Comparison of ENCODE assay signal across 15 cellular contexts in the genomic region with DNA sequence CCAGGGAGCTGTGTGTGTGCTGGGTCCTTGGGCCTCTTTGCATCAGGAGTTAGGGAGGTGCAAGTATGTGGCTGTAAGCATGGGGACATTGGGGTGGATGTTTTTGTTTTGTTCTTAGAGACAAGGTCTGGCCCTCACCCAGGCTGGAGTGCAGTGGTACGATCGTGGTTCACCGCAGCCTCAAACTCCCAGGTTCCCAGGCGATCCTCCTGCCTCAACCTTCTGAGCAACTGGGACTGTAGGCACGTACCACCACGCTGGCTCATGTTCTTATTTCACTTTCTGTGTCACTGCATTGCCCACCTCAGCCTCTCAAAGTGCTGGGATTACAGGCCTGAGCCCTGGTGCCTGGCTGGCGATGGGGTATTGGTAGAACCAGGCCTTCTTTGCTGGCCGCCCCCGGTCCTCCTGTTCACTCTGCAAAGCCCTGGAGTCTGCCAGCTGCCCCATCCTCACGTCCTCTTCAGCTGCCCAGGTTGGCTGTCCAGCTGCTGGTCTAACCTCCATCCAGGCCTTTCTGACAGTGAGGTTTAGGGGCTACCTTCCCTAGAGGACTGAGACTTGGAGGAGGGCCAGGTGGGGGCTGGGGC. TPM values are rescaled to one million over a fixed set of nuclear protein-coding genes. Genes with fewer than 3 reads are reported as not detected.
DNase-seq lines count a peak whose midpoint lies in the region; ATAC-seq and TF ChIP-seq lines count a peak whose summit lies in the region.
"Had no signal": no experiment of that assay in that cellular context is flagged by ENCODE, and none has a peak within 500 bp of the region (broad histone marks: within the 10 kb centered on the region; RNA-seq: fewer than 3 reads in every experiment).

No MANE protein-coding gene starts in this region.

- peaks cover 0 to 2% (median 1%) of the 10 kb centered on the region in 3 donors for H3K27me3 Mint-ChIP-seq in CD14-positive monocyte (ENCODE audit: low read depth in 3 of 3)
- H3K27me3 Mint-ChIP-seq in activated T-cell treated with anti-CD3 and anti-CD28 coated beads, Interleukin-2, amount 50 U/mL, for 72 hours (ENCODE audit: low read depth): no peaks in the 10 kb centered on the region
- H3K27me3 Mint-ChIP-seq in activated CD8-positive, alpha-beta memory T cell treated with anti-CD3 and anti-CD28 coated beads, Interleukin-2, amount 10 ng/mL, durations not matched to agents 7 days and 5 days: no peaks in the 10 kb centered on the region
- H3K27me3 Mint-ChIP-seq: activated T-helper 17 cell treated with anti-CD3 and anti-CD28 coated beads, Interleukin-2, amount 50 U/mL, for 72 hours; T-cell had no signal

- peak overlapping the region; percentile 10 to 89 (median 66) for H3K27ac Mint-ChIP-seq in CD14-positive monocyte
- no peak overlapping the region for H3K27ac Mint-ChIP-seq in activated T-cell treated with anti-CD3 and anti-CD28 coated beads, Interleukin-2, amount 50 U/mL, for 72 hours
- H3K27ac Mint-ChIP-seq in activated CD8-positive, alpha-beta memory T cell treated with anti-CD3 and anti-CD28 coated beads, Interleukin-2, amount 10 ng/mL, durations not matched to agents 7 days and 5 days: no peak overlapping the region
- H3K27ac Mint-ChIP-seq: activated T-helper 17 cell treated with anti-CD3 and anti-CD28 coated beads, Interleukin-2, amount 50 U/mL, for 72 hours; T-cell had no signal

- H3K9me3 Mint-ChIP-seq in CD14-positive monocyte: no peaks in the 10 kb centered on the region
- no peaks in the 10 kb centered on the region for H3K9me3 Mint-ChIP-seq in activated T-cell treated with anti-CD3 and anti-CD28 coated beads, Interleukin-2, amount 50 U/mL, for 72 hours
- no peaks in the 10 kb centered on the region for H3K9me3 Mint-ChIP-seq in activated CD8-positive, alpha-beta memory T cell treated with anti-CD3 and anti-CD28 coated beads, Interleukin-2, amount 10 ng/mL, durations not matched to agents 7 days and 5 days (ENCODE audit: low read depth)
- H3K9me3 Mint-ChIP-seq: activated T-helper 17 cell treated with anti-CD3 and anti-CD28 coated beads, Interleukin-2, amount 50 U/mL, for 72 hours; T-cell had no signal

- H3K36me3 ChIP-seq in esophagus muscularis mucosa (no peaks in the 10 kb centered on the region), neutrophil (no peaks in the 10 kb centered on the region)
- H3K36me3 ChIP-seq: lower lobe of right lung, MG63 had no signal

- no peak overlapping the region for H3K4me3 ChIP-seq in esophagus muscularis mucosa
- peak overlapping the region in 1 of 2 experiments; percentile 44 for H3K4me3 ChIP-seq in neutrophil (ENCODE audit: low read depth in 1 of 2, low read length in 1 of 2)
- H3K4me3 ChIP-seq: lower lobe of right lung, MG63 had no signal

- H3K27me3 ChIP-seq in esophagus muscularis mucosa (no peaks in the 10 kb centered on the region), neutrophil (no peaks in the 10 kb centered on the region)
- H3K27me3 ChIP-seq: MG63 had no signal

- 80% methylated on average over 10 of the region's 10 CpGs for WGBS in esophagus muscularis mucosa

- no peak for TF ChIP-seq POLR2A in esophagus muscularis mucosa (IDR thresholded peaks at IDR 0.05; ENCODE audit: low read depth)

- intact Hi-C loops in CD14-positive monocyte (cut with micrococcal nuclease): no loop called here
- intact Hi-C loops in esophagus muscularis mucosa (cut with DNase I): no loop called here

- peaks cover 0 to 2% of the 10 kb centered on the region in 2 donors for H3K36me3 Mint-ChIP-seq in CD14-positive monocyte
- no peaks in the 10 kb centered on the region for H3K36me3 Mint-ChIP-seq in activated T-cell treated with anti-CD3 and anti-CD28 coated beads, Interleukin-2, amount 50 U/mL, for 72 hours (ENCODE audit: insufficient read depth in 2 of 2)
- H3K36me3 Mint-ChIP-seq in activated CD8-positive, alpha-beta memory T cell treated with anti-CD3 and anti-CD28 coated beads, Interleukin-2, amount 10 ng/mL, durations not matched to agents 7 days and 5 days: no peaks in the 10 kb centered on the region
- H3K36me3 Mint-ChIP-seq: T-cell had no signal

- peak overlapping the region; percentile 42 to 63 (median 62) for H3K27ac ChIP-seq in esophagus muscularis mucosa (replicated peaks in 1 of 4)
- peak overlapping the region; percentile 83 for H3K27ac ChIP-seq in neutrophil

- H3K4me1 ChIP-seq in esophagus muscularis mucosa: peaks cover 48 to 57% (median 50%) of the 10 kb centered on the region in 4 donors
- peaks cover 56 to 63% of the 10 kb centered on the region in 2 experiments for H3K4me1 ChIP-seq in neutrophil (ENCODE audit: control insufficient read depth in 1 of 2, insufficient read depth in 1 of 2, low read depth in 1 of 2, low read length in 1 of 2)

- H3K4me3 Mint-ChIP-seq in CD14-positive monocyte: peak overlapping the region; percentile 62 to 84
- H3K4me3 Mint-ChIP-seq in activated T-cell treated with anti-CD3 and anti-CD28 coated beads, Interleukin-2, amount 50 U/mL, for 72 hours: no peak overlapping the region
- H3K4me3 Mint-ChIP-seq in activated CD8-positive, alpha-beta memory T cell treated with anti-CD3 and anti-CD28 coated beads, Interleukin-2, amount 10 ng/mL, durations not matched to agents 7 days and 5 days: no peak overlapping the region
- H3K4me3 Mint-ChIP-seq: activated T-helper 17 cell treated with anti-CD3 and anti-CD28 coated beads, Interleukin-2, amount 50 U/mL, for 72 hours; T-cell had no signal

- DNase-seq in CD14-positive monocyte (ENCODE audit: low spot score) (no peak), NCI-H524 treated with DMSO at 0.1 percent for 48 hours (lab: John Stamatoyannopoulos, UW) (peak; percentile 84), esophagus muscularis mucosa (ENCODE audit: extremely low spot score) (no peak), 8988T (no peak), NCI-H1048 (lab: John Stamatoyannopoulos, UW) (no peak)
- DNase-seq in activated T-cell treated with anti-CD3 and anti-CD28 coated beads, Interleukin-2, amount 50 U/mL, for 72 hours: no peak
- DNase-seq in activated CD8-positive, alpha-beta memory T cell treated with anti-CD3 and anti-CD28 coated beads, Interleukin-2, amount 10 ng/mL, durations not matched to agents 7 days and 5 days: no peak
- DNase-seq: activated CD4-positive, alpha-beta T cell treated with anti-CD3 and anti-CD28 coated beads, Interleukin-2, amount 50 U/mL, for 1 hour; DMS53; MG63; NCI-H2227 treated with DMSO at 0.1 percent for 48 hours; T-cell had no signal

- CTCF ChIA-PET in activated CD8-positive, alpha-beta memory T cell treated with anti-CD3 and anti-CD28 coated beads, Interleukin-2, amount 10 ng/mL, durations not matched to agents 7 days and 5 days (lab: Charles Lee): interaction anchor here (2.2 kb wide), 1 partner anchor 56 kb away, joined by 6 read pairs; no protein-coding TSS in a partner anchor

- H3K9me3 ChIP-seq in esophagus muscularis mucosa: no peaks in the 10 kb centered on the region
- no peaks in the 10 kb centered on the region for H3K9me3 ChIP-seq in neutrophil
- H3K9me3 ChIP-seq: lower lobe of right lung, MG63 had no signal

- no peak for TF ChIP-seq EP300 in esophagus muscularis mucosa (IDR thresholded peaks at IDR 0.05)

- ATAC-seq in activated T-cell treated with anti-CD3 and anti-CD28 coated beads, Interleukin-2, amount 50 U/mL, for 72 hours (replicated peaks in 1 of 2): no peak
- ATAC-seq in activated CD8-positive, alpha-beta memory T cell treated with anti-CD3 and anti-CD28 coated beads, Interleukin-2, amount 10 ng/mL, durations not matched to agents 7 days and 5 days: no peak
- ATAC-seq: activated T-helper 17 cell treated with anti-CD3 and anti-CD28 coated beads, Interleukin-2, amount 50 U/mL, for 72 hours; T-cell had no signal

- TF ChIP-seq CTCF in CD14-positive monocyte (IDR thresholded peaks at IDR 0.05) (no peak), esophagus muscularis mucosa (IDR thresholded peaks at IDR 0.05) (no peak), neutrophil (IDR thresholded peaks at IDR 0.05) (no peak)

- peaks cover 70% of the 10 kb centered on the region for H3K4me1 Mint-ChIP-seq in CD14-positive monocyte
- no peaks in the 10 kb centered on the region for H3K4me1 Mint-ChIP-seq in activated T-cell treated with anti-CD3 and anti-CD28 coated beads, Interleukin-2, amount 50 U/mL, for 72 hours (ENCODE audit: low read depth)
- H3K4me1 Mint-ChIP-seq in activated CD8-positive, alpha-beta memory T cell treated with anti-CD3 and anti-CD28 coated beads, Interleukin-2, amount 10 ng/mL, durations not matched to agents 7 days and 5 days: peaks cover 13% of the 10 kb centered on the region

RNA-seq across cellular contexts. Expression of gene GRAMD4, which starts 0.9 kb away (rescaled TPM):
- polyA plus RNA-seq in CD14-positive monocyte: 10 to 100 TPM in 1 of 2 donors, 1 to 10 TPM in 1; 9.5 to 12.6 TPM
- total RNA-seq in esophagus muscularis mucosa: 100 to 1,000 TPM in 1 of 4 donors, 10 to 100 TPM in 3; 20.0 to 126 (median 63.8) TPM
- 10 to 100 TPM; 42.8 to 53.5 TPM for total RNA-seq in activated T-cell treated with anti-CD3 and anti-CD28 coated beads, Interleukin-2, amount 50 U/mL, for 72 hours
- 10 to 100 TPM; 35.4 to 44.6 TPM for total RNA-seq in activated CD8-positive, alpha-beta memory T cell treated with anti-CD3 and anti-CD28 coated beads, Interleukin-2, amount 10 ng/mL, durations not matched to agents 7 days and 5 days

Comparison
In these comparisons a context has a peak if more than half of its experiments do, and no peak if none do; other contexts are left out.
1. H3K27ac Mint-ChIP-seq: peak in CD14-positive monocyte (7 of 7); none in activated T-cell treated with anti-CD3 and anti-CD28 coated beads, Interleukin-2, amount 50 U/mL, for 72 hours (single experiment) and activated CD8-positive, alpha-beta memory T cell treated with anti-CD3 and anti-CD28 coated beads, Interleukin-2, amount 10 ng/mL, durations not matched to agents 7 days and 5 days (single experiment).
2. H3K4me3 Mint-ChIP-seq: peak in CD14-positive monocyte (2 of 2); none in activated T-cell treated with anti-CD3 and anti-CD28 coated beads, Interleukin-2, amount 50 U/mL, for 72 hours (0 of 2) and activated CD8-positive, alpha-beta memory T cell treated with anti-CD3 and anti-CD28 coated beads, Interleukin-2, amount 10 ng/mL, durations not matched to agents 7 days and 5 days (single experiment).